ENCODE assay signal across 24 cellular contexts in the genomic region with DNA sequence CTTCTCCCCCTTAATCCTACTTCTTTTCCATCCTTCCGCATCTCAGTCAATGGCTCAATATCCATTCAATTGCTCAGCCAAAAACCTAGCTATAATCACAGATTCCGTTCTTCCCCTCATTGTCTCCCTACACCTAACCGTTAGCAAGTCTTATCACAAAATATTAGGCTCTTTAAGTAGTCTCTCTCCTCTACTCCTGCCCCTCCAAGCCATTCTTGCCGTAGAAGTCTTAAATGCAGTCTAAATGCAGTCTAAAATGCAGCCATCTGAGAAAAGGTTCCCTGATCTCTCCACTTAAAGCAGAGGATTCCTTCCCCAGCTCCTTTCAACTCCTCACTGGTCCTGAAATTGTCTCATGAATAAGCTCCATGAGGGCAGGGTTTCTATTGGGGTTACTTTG.
"Had no signal": no experiment of that assay in that cellular context is flagged by ENCODE, and none has a peak within 500 bp of the region (broad histone marks: within the 10 kb centered on the region; RNA-seq: fewer than 3 reads in every experiment).

No MANE protein-coding gene starts in this region.

- H3K4me3 Mint-ChIP-seq: activated CD4-positive, alpha-beta memory T cell treated with anti-CD3 and anti-CD28 coated beads for 36 hours; activated naive CD4-positive, alpha-beta T cell treated with anti-CD3 and anti-CD28 coated beads, Interleukin-2, amount 50 U/mL, for 24 hours had no signal

- H3K27ac Mint-ChIP-seq: activated CD4-positive, alpha-beta memory T cell treated with anti-CD3 and anti-CD28 coated beads for 36 hours; activated naive CD4-positive, alpha-beta T cell treated with anti-CD3 and anti-CD28 coated beads, Interleukin-2, amount 50 U/mL, for 24 hours had no signal

- ATAC-seq: Panc1, SK-N-SH treated with all-trans-retinoic acid at 6 μM for 48 hours had no signal

- H3K4me1 Mint-ChIP-seq: activated naive CD4-positive, alpha-beta T cell treated with anti-CD3 and anti-CD28 coated beads, Interleukin-2, amount 50 U/mL, for 24 hours had no signal

- H3K9me3 ChIP-seq: breast epithelium, SJSA1 had no signal

- H3K4me3 ChIP-seq: breast epithelium, SJSA1 had no signal

- H3K27ac ChIP-seq: breast epithelium, SJSA1 had no signal

- H3K27me3 Mint-ChIP-seq: activated CD4-positive, alpha-beta memory T cell treated with anti-CD3 and anti-CD28 coated beads for 36 hours; activated naive CD4-positive, alpha-beta T cell treated with anti-CD3 and anti-CD28 coated beads, Interleukin-2, amount 50 U/mL, for 24 hours had no signal

- H3K27me3 ChIP-seq: breast epithelium, SJSA1 had no signal

- H3K36me3 ChIP-seq: breast epithelium had no signal

- H3K4me1 ChIP-seq: breast epithelium had no signal

- DNase-seq: activated CD4-positive, alpha-beta memory T cell treated with anti-CD3 and anti-CD28 coated beads for 36 hours; activated CD4-positive, alpha-beta T cell treated with anti-CD3 and anti-CD28 coated beads for 48 hours; activated CD4-positive, CD25-positive, alpha-beta regulatory T cell treated with anti-CD3 and anti-CD28 coated beads, Interleukin-2, amount 50 U/mL, for 72 hours; activated effector memory CD4-positive, alpha-beta T cell treated with Interleukin-2 at 50 U/mL for 16 hours; activated naive CD4-positive, alpha-beta T cell; aorta; caudate nucleus; Kasumi-1; NCI-H1105 treated with DMSO at 0.1 percent for 48 hours; NCI-H1436 treated with DMSO at 0.1 percent for 48 hours; NCI-H187; NCI-H2081; NCI-H226; NCI-H526; NCI-H774; OCI-M1; Right ventricle myocardium superior; RPMI8226; SW 1271 had no signal
